In the genomic region with DNA sequence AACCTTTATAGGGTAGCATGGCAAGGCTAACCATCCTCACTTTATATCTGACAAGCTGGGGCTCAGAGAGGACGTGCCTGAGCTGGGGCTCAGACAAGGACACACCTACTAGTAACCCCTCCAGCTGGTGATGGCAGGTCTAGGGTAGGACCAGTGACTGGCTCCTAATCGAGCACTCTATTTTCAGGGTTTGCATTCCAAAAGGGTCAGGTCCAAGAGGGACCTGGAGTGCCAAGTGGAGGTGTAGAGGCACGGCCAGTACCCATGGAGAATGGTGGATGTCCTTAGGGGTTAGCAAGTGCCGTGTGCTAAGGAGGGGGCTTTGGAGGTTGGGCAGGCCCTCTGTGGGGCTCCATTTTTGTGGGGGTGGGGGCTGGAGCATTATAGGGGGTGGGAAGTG, we compare ENCODE assay signal across 18 cellular contexts. TPM values are rescaled to one million over a fixed set of nuclear protein-coding genes. Genes with fewer than 3 reads are reported as not detected.
A peak's percentile ranks its signal among the peaks of the same experiment; 100 is the strongest.
DNase-seq lines count a peak whose midpoint lies in the region; ATAC-seq and TF ChIP-seq lines count a peak whose summit lies in the region.
"Had no signal": no experiment of that assay in that cellular context is flagged by ENCODE, and none has a peak within 500 bp of the region (broad histone marks: within the 10 kb centered on the region; RNA-seq: fewer than 3 reads in every experiment).

No MANE protein-coding gene starts in this region.

- H3F3A ChIP-seq in GM23338 (replicated peaks; ENCODE audit: low read depth) = 0 out of 2 replicates have a peak, but pooled peaks cover 8% of the 10 kb centered on the region

- H4K20me1 ChIP-seq in GM23338 (replicated peaks; ENCODE audit: insufficient read depth) = no peaks in the 10 kb centered on the region

- H3K4me1 Mint-ChIP-seq in GM23338 (peaks cover 24% of the 10 kb centered on the region), endodermal cell (no peaks in the 10 kb centered on the region)

- H3K4me2 ChIP-seq in GM23338 = peak overlapping the region; percentile 13; the same call in 1 of the 2 replicates

- H3K4me3 ChIP-seq in GM23338 = no peak overlapping the region
- no peak overlapping the region for H3K4me3 ChIP-seq in endodermal cell (ENCODE audit: low read length)
- H3K4me3 ChIP-seq in muscle layer of duodenum (ENCODE audit: low read depth in 1 of 2, low read length in 2 of 2) = peak overlapping the region in 1 of 2 donors; percentile 32
- no peak overlapping the region for H3K4me3 ChIP-seq in stomach
- H3K4me3 ChIP-seq: colonic mucosa, upper lobe of right lung had no signal

- H3K79me2 ChIP-seq in GM23338 (replicated peaks; ENCODE audit: insufficient read depth) = no peaks in the 10 kb centered on the region

- H3K4me1 ChIP-seq in GM23338 (ENCODE audit: insufficient read depth) (peaks cover 28% of the 10 kb centered on the region), endodermal cell (ENCODE audit: control insufficient read depth, insufficient read depth, low read length) (no peaks in the 10 kb centered on the region), muscle layer of duodenum (ENCODE audit: control insufficient read depth in 1 of 2, insufficient read depth in 2 of 2, low read length in 2 of 2) (no peaks in the 10 kb centered on the region), stomach (peaks cover 8 to 20% (median 14%) of the 10 kb centered on the region in 4 donors)
- H3K4me1 ChIP-seq: colonic mucosa, upper lobe of right lung had no signal

- H3K9ac ChIP-seq in endodermal cell (ENCODE audit: extremely low read depth, low read length, poor library complexity, severe bottlenecking) = no peak overlapping the region

- H3K27ac ChIP-seq in GM23338 (ENCODE audit: low read depth) (no peak overlapping the region), endodermal cell (ENCODE audit: low read depth, low read length) (no peak overlapping the region), muscle layer of duodenum (ENCODE audit: low read length) (peak overlapping the region; percentile 90), stomach (peak overlapping the region in 4 of 5 donors; percentile 69 to 91 (median 83))
- H3K27ac ChIP-seq: C4-2B, upper lobe of right lung had no signal

- H3K9me3 ChIP-seq in endodermal cell (ENCODE audit: control insufficient read depth, low read length) (peaks cover 6% of the 10 kb centered on the region), muscle layer of duodenum (ENCODE audit: control insufficient read depth in 1 of 2, low read length in 2 of 2) (no peaks in the 10 kb centered on the region), stomach (peaks cover 0 to 7% (median 3%) of the 10 kb centered on the region in 4 donors)
- H3K9me3 ChIP-seq: colonic mucosa, upper lobe of right lung had no signal

- H3K27me3 ChIP-seq in GM23338 (ENCODE audit: insufficient read depth) = peaks cover 47% of the 10 kb centered on the region
- no peaks in the 10 kb centered on the region for H3K27me3 ChIP-seq in endodermal cell (ENCODE audit: control insufficient read depth, insufficient read depth, low read length, poor library complexity, severe bottlenecking)
- H3K27me3 ChIP-seq in muscle layer of duodenum (ENCODE audit: low read depth, low read length) = peaks cover 9% of the 10 kb centered on the region
- peaks cover 0 to 57% (median 36%) of the 10 kb centered on the region in 3 donors for H3K27me3 ChIP-seq in stomach

- H3K4me3 Mint-ChIP-seq in GM23338 = no peak overlapping the region
- no peak overlapping the region for H3K4me3 Mint-ChIP-seq in endodermal cell
- H3K4me3 Mint-ChIP-seq: neural crest cell; stimulated activated naive CD8-positive, alpha-beta T cell treated with anti-CD3 and anti-CD28 coated beads, Interleukin-15, Interleukin-2, amounts not matched to agents 100 ng/mL and 50 ng/mL, for 24 hours had no signal

- intact Hi-C loops in stomach (cut with DNase I; ENCODE audit: low total_unique reads) = no loop called here

- no peak; the same call in 2 of the 3 replicates for ATAC-seq in GM23338
- no peak for ATAC-seq in HG02798 (IDR thresholded peaks at IDR 0.05; ENCODE audit: poor library complexity, unreplicated experiment)
- ATAC-seq: upper lobe of right lung had no signal

- peaks cover 3% of the 10 kb centered on the region; the same call in 2 of the 3 replicates for H3K9me3 Mint-ChIP-seq in GM23338
- H3K9me3 Mint-ChIP-seq in endodermal cell = peaks cover 9% of the 10 kb centered on the region
- H3K9me3 Mint-ChIP-seq: activated T-helper 2 cell treated with anti-CD3 and anti-CD28 coated beads, Interferon-gamma antibody, Interleukin-2, Interleukin-4, amounts not matched to agents 10 μg/mL and 5 μg/mL and 100 μg/mL, durations not matched to agents 14 hours and 24 hours and 36 hours; neural crest cell had no signal

- 0 out of 2 replicates have a peak, but pooled peaks cover 3% of the 10 kb centered on the region for H3K9me2 ChIP-seq in GM23338 (ENCODE audit: insufficient read depth)

- DNase-seq in GM23338 (ENCODE audit: low spot score) (no peak), endodermal cell (peak; percentile 59), stomach (no peak), NCI-H1694 (lab: John Stamatoyannopoulos, UW) (no peak), germinal center (ENCODE audit: low spot score) (no peak), NCI-H1105 treated with DMSO at 0.1 percent for 48 hours (lab: John Stamatoyannopoulos, UW) (no peak)
- DNase-seq: colonic mucosa, GOT3, head of caudate nucleus, NCI-H524, upper lobe of right lung had no signal

- H3K27ac Mint-ChIP-seq in GM23338 (no peak overlapping the region), endodermal cell (no peak overlapping the region)
- H3K27ac Mint-ChIP-seq: activated T-helper 2 cell treated with anti-CD3 and anti-CD28 coated beads, Interferon-gamma antibody, Interleukin-2, Interleukin-4, amounts not matched to agents 10 μg/mL and 5 μg/mL and 100 μg/mL, durations not matched to agents 14 hours and 24 hours and 36 hours; stimulated activated naive CD8-positive, alpha-beta T cell treated with anti-CD3 and anti-CD28 coated beads, Interleukin-15, Interleukin-2, amounts not matched to agents 100 ng/mL and 50 ng/mL, for 24 hours had no signal

- TF ChIP-seq EP300 in stomach (IDR thresholded peaks at IDR 0.05) = no peak

- WGBS in endodermal cell (ENCODE audit: insufficient coverage in 1 of 2, insufficient read length in 1 of 2), 2 experiments = 86 to 100% methylated on average over 1 to 4 of the region's 4 CpGs
- 62 to 81% (median 77%) methylated on average over 4 of the region's 4 CpGs for WGBS in stomach, 5 donors

- no peaks in the 10 kb centered on the region for H3K36me3 ChIP-seq in GM23338 (ENCODE audit: insufficient read depth)
- no peaks in the 10 kb centered on the region for H3K36me3 ChIP-seq in endodermal cell (ENCODE audit: control insufficient read depth, insufficient read depth, low read length)
- peaks cover 1 to 5% of the 10 kb centered on the region in 2 donors for H3K36me3 ChIP-seq in muscle layer of duodenum (ENCODE audit: control insufficient read depth in 1 of 2, insufficient read depth in 2 of 2, low read length in 2 of 2)
- H3K36me3 ChIP-seq in stomach = peaks cover 0 to 22% (median 4%) of the 10 kb centered on the region in 4 donors
- H3K36me3 ChIP-seq: colonic mucosa, upper lobe of right lung had no signal

- TF ChIP-seq CTCF in GM23338 (conservative IDR thresholded peaks at IDR 0.05; ENCODE audit: low read depth in 2 of 2) (no peak), endodermal cell (conservative IDR thresholded peaks at IDR 0.05) (no peak), stomach (IDR thresholded peaks at IDR 0.05) (no peak)

- TF ChIP-seq POLR2A in stomach (IDR thresholded peaks at IDR 0.05) = no peak

- H2AFZ ChIP-seq in GM23338 = no peak overlapping the region

- H3K27me3 Mint-ChIP-seq in GM23338 (ENCODE audit: insufficient read depth, low read depth, poor library complexity) = peaks cover 41% of the 10 kb centered on the region
- H3K27me3 Mint-ChIP-seq in endodermal cell (ENCODE audit: insufficient read depth) = peaks cover 36% of the 10 kb centered on the region

- no peaks in the 10 kb centered on the region for H3K36me3 Mint-ChIP-seq in GM23338 (ENCODE audit: low read depth)
- no peaks in the 10 kb centered on the region for H3K36me3 Mint-ChIP-seq in endodermal cell (ENCODE audit: low read depth)
- H3K36me3 Mint-ChIP-seq: brain had no signal

TF ChIP-seq in GM23338, 12 proteins besides CTCF, POLR2A, EP300 and RAD21 (continues in another document):
- TF ChIP-seq ZNF114 (CRISPR knock-in tag; IDR thresholded peaks at IDR 0.05) (no peak), ETS1 (IDR thresholded peaks at IDR 0.05) (no peak), POLR2AphosphoS5 (IDR thresholded peaks at IDR 0.05; ENCODE audit: low read depth) (no peak), JUNB (IDR thresholded peaks at IDR 0.05; ENCODE audit: unreplicated experiment) (no peak)

RNA-seq across cellular contexts. Expression of gene DES, which starts 1.2 kb away (rescaled TPM):
- total RNA-seq in GM23338 (2014; rRNA removed; shearing (Covaris generic)) = 2.0 and 6.1 TPM in 2 replicates
- polyA plus RNA-seq in GM23338 (2016; fragmentation: Nextera tagmentation; extraction: Ambion mirVana) = 1.0 and 1.3 TPM in 2 replicates
- 1 to 10 TPM; 1.1 to 3.5 TPM for total RNA-seq in endodermal cell
- 0.96 TPM for polyA plus RNA-seq in endodermal cell (2013, experiment 1 of 2)
- 0.99 TPM for polyA plus RNA-seq in endodermal cell (2013, experiment 2 of 2)
- 1,000 to 10,000 TPM; 1,078 to 5,539 (median 2,913) TPM for total RNA-seq in stomach
- polyA plus RNA-seq in stomach = 100 to 1,000 TPM; 122 to 803 (median 204) TPM
- total RNA-seq: activated T-helper 2 cell treated with anti-CD3 and anti-CD28 coated beads, Interferon-gamma antibody, Interleukin-2, Interleukin-4, amounts not matched to agents 10 μg/mL and 5 μg/mL and 100 μg/mL, durations not matched to agents 14 hours and 24 hours and 36 hours had no signal

RNA-seq across cellular contexts. Expression of gene SPEG, which starts 17.7 kb away (rescaled TPM):
- 32.4 and 32.6 TPM in 2 replicates for total RNA-seq in GM23338 (2014; rRNA removed; shearing (Covaris generic))
- polyA plus RNA-seq in GM23338 (2016; fragmentation: Nextera tagmentation; extraction: Ambion mirVana) = 12.6 and 12.9 TPM in 2 replicates
- 10 to 100 TPM; 23.1 to 29.8 TPM for total RNA-seq in endodermal cell
- polyA plus RNA-seq in endodermal cell (2013, experiment 1 of 2) = 42.6 TPM
- 38.8 TPM for polyA plus RNA-seq in endodermal cell (2013, experiment 2 of 2)
- 100 to 1,000 TPM in 1 of 5 donors, 10 to 100 TPM in 3, 1 to 10 TPM in 1; 7.4 to 106 (median 30.4) TPM for total RNA-seq in stomach
- 10 to 100 TPM in 1 of 3 donors, 1 to 10 TPM in 2; 9.8 to 65.1 (median 9.9) TPM for polyA plus RNA-seq in stomach
- total RNA-seq: activated T-helper 2 cell treated with anti-CD3 and anti-CD28 coated beads, Interferon-gamma antibody, Interleukin-2, Interleukin-4, amounts not matched to agents 10 μg/mL and 5 μg/mL and 100 μg/mL, durations not matched to agents 14 hours and 24 hours and 36 hours had no signal

RNA-seq across cellular contexts. Expression of gene DNPEP, which starts 29.2 kb away (rescaled TPM):
- total RNA-seq in GM23338 (2014; rRNA removed; shearing (Covaris generic)) = 58.8 and 67.9 TPM in 2 replicates
- 44.9 and 49.2 TPM in 2 replicates for polyA plus RNA-seq in GM23338 (2016; fragmentation: Nextera tagmentation; extraction: Ambion mirVana)
- total RNA-seq in endodermal cell = 10 to 100 TPM; 54.6 to 76.1 TPM
- polyA plus RNA-seq in endodermal cell (2013, experiment 1 of 2) = 48.9 TPM
- 41.6 TPM for polyA plus RNA-seq in endodermal cell (2013, experiment 2 of 2)
- 100 to 1,000 TPM in 1 of 5 donors, 10 to 100 TPM in 4; 32.7 to 147 (median 46.4) TPM for total RNA-seq in stomach
- 100 to 1,000 TPM in 2 of 3 donors, 10 to 100 TPM in 1; 69.2 to 114 (median 105) TPM for polyA plus RNA-seq in stomach

Comparison
In these comparisons a context has a peak if more than half of its experiments do, and no peak if none do; other contexts are left out.
1. H3K27ac ChIP-seq: peak in muscle layer of duodenum (single experiment) and stomach (4 of 5); none in GM23338 (single experiment) and endodermal cell (single experiment).
2. RNA of gene DES, which starts 1.2 kb away (total RNA-seq): 1,078 to 5,539 TPM in stomach; 1.1 to 3.5 TPM in endodermal cell and 2.0 to 6.1 TPM in GM23338; every median in the first group is over 100 times any median in the second.